ENCODE assay signal across 15 cellular contexts in the genomic region with DNA sequence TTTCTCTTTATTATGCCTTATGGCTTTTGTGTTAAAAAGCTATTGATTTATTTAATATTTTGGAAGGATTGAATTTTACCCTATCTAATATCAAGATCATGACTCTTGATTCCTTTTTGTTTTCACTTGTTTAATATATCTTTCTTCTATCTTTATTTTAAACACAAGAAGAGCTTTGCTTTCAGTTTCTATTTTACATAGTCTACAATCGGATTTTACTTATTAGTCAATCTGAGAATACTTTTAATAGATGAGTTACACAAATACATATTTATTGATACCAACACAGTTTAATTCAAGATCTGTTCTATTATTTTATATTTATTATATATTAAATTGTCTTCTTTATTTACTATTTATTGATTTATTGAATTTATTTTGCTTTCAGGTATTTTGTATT.
A peak's percentile ranks its signal among the peaks of the same experiment; 100 is the strongest.
DNase-seq lines count a peak whose midpoint lies in the region; ATAC-seq, FAIRE-seq and TF ChIP-seq lines count a peak whose summit lies in the region.
"Had no signal": no experiment of that assay in that cellular context is flagged by ENCODE, and none has a peak within 500 bp of the region (broad histone marks: within the 10 kb centered on the region; RNA-seq: fewer than 3 reads in every experiment).

No MANE protein-coding gene starts in this region.

- H3K9me3 Mint-ChIP-seq in HFFc6, result peaks cover 14% of the 10 kb centered on the region
- peaks cover 0 to 20% (median 7%) of the 10 kb centered on the region in 9 donors for H3K9me3 Mint-ChIP-seq in naive thymus-derived CD8-positive, alpha-beta T cell

- DNase-seq in HFFc6, result no peak
- DNase-seq in adipocyte (ENCODE audit: low read depth), result peak; percentile 24
- no peak for DNase-seq in naive thymus-derived CD8-positive, alpha-beta T cell
- no peak for DNase-seq in OCI-M2 (lab: John Stamatoyannopoulos, UW; ENCODE audit: unreplicated experiment)
- no peak for DNase-seq in T1000 (lab: John Stamatoyannopoulos, UW)
- no peak for DNase-seq in AG08396 (ENCODE audit: low spot score)
- no peak for DNase-seq in KG1 (lab: John Stamatoyannopoulos, UW)
- DNase-seq: activated CD4-positive, alpha-beta T cell treated with anti-CD3 and anti-CD28 coated beads, Interleukin-2, amount 10 ng/mL, durations not matched to agents 24 days and 14 days; C1 segment of cervical spinal cord; DND-41; NCI-H1048; stimulated activated CD4-positive, alpha-beta T cell treated with anti-CD3 and anti-CD28 coated beads, Interleukin-4, amount 100 ng/mL, for 24 hours; stimulated activated naive CD4-positive, alpha-beta T cell had no signal

- H3K4me1 Mint-ChIP-seq in HFFc6 (ENCODE audit: low read depth), result peaks cover 10% of the 10 kb centered on the region
- peaks cover 0 to 8% (median 0%) of the 10 kb centered on the region in 4 donors for H3K4me1 Mint-ChIP-seq in naive thymus-derived CD8-positive, alpha-beta T cell
- H3K4me1 Mint-ChIP-seq: activated CD4-positive, alpha-beta T cell treated with anti-CD3 and anti-CD28 coated beads, Interleukin-2, amount 10 ng/mL, durations not matched to agents 24 days and 14 days had no signal

- H3K36me3 ChIP-seq in adipocyte (ENCODE audit: control insufficient read depth, insufficient read depth, low read length, severe bottlenecking), result no peaks in the 10 kb centered on the region

- POLR2A ChIA-PET in naive thymus-derived CD8-positive, alpha-beta T cell (lab: Charles Lee), result no interaction called here

- no peaks in the 10 kb centered on the region for H3K4me1 ChIP-seq in adipocyte (ENCODE audit: control insufficient read depth, insufficient read depth, low read length)

- H3K4me3 ChIP-seq in adipocyte (ENCODE audit: low read length), result peak overlapping the region; percentile 74

- TF ChIP-seq CTCF in HFFc6 (IDR thresholded peaks at IDR 0.05), result no peak

- H3K4me3 Mint-ChIP-seq in HFFc6, result peak overlapping the region; percentile 82
- H3K4me3 Mint-ChIP-seq in naive thymus-derived CD8-positive, alpha-beta T cell, result peak overlapping the region in 6 of 10 donors; percentile 7 to 55 (median 17)
- H3K4me3 Mint-ChIP-seq: activated CD4-positive, alpha-beta T cell treated with anti-CD3 and anti-CD28 coated beads, Interleukin-2, amount 10 ng/mL, durations not matched to agents 24 days and 14 days had no signal

- peak; percentile 78 for FAIRE-seq in G401.6 (lab: Jason Lieb, UNC)
- FAIRE-seq: GM12891 had no signal

- ATAC-seq in naive thymus-derived CD8-positive, alpha-beta T cell, result no peak

- peak overlapping the region; percentile 32; the same call in 1 of the 2 replicates for H3K27ac Mint-ChIP-seq in HFFc6
- H3K27ac Mint-ChIP-seq in naive thymus-derived CD8-positive, alpha-beta T cell, result no peak overlapping the region
- H3K27ac Mint-ChIP-seq: activated CD4-positive, alpha-beta T cell treated with anti-CD3 and anti-CD28 coated beads, Interleukin-2, amount 10 ng/mL, durations not matched to agents 24 days and 14 days had no signal

- H3K36me3 Mint-ChIP-seq in HFFc6 (ENCODE audit: low read depth), result peaks cover 15% of the 10 kb centered on the region; the same call in 1 of the 2 replicates
- peaks cover 0 to 11% (median 6%) of the 10 kb centered on the region in 3 donors for H3K36me3 Mint-ChIP-seq in naive thymus-derived CD8-positive, alpha-beta T cell

- peaks cover 5% of the 10 kb centered on the region for H3K9me3 ChIP-seq in adipocyte (ENCODE audit: control insufficient read depth, low read length)

- no peaks in the 10 kb centered on the region for H3K27me3 ChIP-seq in adipocyte (replicated peaks; ENCODE audit: control insufficient read depth, insufficient read depth, low read length)

- peak overlapping the region; percentile 67 for H3K9ac ChIP-seq in adipocyte (ENCODE audit: low read length)

- peaks cover 1% of the 10 kb centered on the region; the same call in 1 of the 2 replicates for H3K27me3 Mint-ChIP-seq in HFFc6 (ENCODE audit: insufficient read depth)
- H3K27me3 Mint-ChIP-seq in naive thymus-derived CD8-positive, alpha-beta T cell, result peaks cover 0 to 12% (median 4%) of the 10 kb centered on the region in 5 donors
- H3K27me3 Mint-ChIP-seq: activated CD4-positive, alpha-beta T cell treated with anti-CD3 and anti-CD28 coated beads, Interleukin-2, amount 10 ng/mL, durations not matched to agents 24 days and 14 days had no signal
